In the genomic region with DNA sequence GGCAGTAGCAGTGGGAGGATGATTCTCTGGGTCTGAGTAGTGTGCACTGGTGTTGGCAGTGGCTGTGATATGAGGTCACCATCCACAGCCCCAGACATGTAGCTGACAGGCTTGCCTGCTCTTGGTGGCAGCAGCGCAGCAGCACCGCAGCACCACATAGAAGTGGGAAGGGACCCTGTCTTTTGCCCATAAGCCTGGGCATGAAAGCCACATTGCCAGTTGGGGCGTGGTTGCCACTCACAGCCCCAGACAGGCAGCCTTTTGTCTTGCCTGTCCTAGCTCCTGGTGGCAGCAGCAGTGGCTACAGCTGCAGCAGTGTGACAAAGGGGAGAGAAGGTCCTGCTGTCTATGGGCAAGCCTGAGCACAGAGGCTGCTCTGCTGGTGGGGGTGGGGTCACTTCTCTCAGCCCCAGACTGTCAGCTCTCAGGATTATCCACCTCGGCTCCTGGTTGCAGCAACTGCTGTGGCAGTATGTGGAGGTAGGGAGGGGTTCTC, we compare ENCODE assay signal across 12 cellular contexts.
A peak's percentile ranks its signal among the peaks of the same experiment; 100 is the strongest.
DNase-seq lines count a peak whose midpoint lies in the region; ATAC-seq and TF ChIP-seq lines count a peak whose summit lies in the region.
"Had no signal": no experiment of that assay in that cellular context is flagged by ENCODE, and none has a peak within 500 bp of the region (broad histone marks: within the 10 kb centered on the region; RNA-seq: fewer than 3 reads in every experiment).

No MANE protein-coding gene starts in this region.

- H3K9me1 ChIP-seq in IMR-90 (ENCODE audit: insufficient read depth, low read length), result no peaks in the 10 kb centered on the region

- no peak for TF ChIP-seq CTCF in IMR-90 (conservative IDR thresholded peaks at IDR 0.05; ENCODE audit: low read depth, low read length)

- ATAC-seq in IMR-90 (ENCODE audit: low read depth), result no peak
- ATAC-seq in GM21786 (IDR thresholded peaks at IDR 0.05; ENCODE audit: unreplicated experiment), result no peak
- ATAC-seq in T-helper 17 cell, result no peak
- ATAC-seq: gastrocnemius medialis, left lung, Right ventricle myocardium inferior had no signal

- intact Hi-C loops in IMR-90 (cut with micrococcal nuclease), result no loop called here

- no peaks in the 10 kb centered on the region for H3K36me3 ChIP-seq in IMR-90 (ENCODE audit: control insufficient read depth, insufficient read depth, low read length)
- H3K36me3 ChIP-seq: gastrocnemius medialis, left lung had no signal

- H2BK120ac ChIP-seq in IMR-90 (ENCODE audit: low read depth, low read length), result no peak overlapping the region

- no peak overlapping the region for H3K9ac ChIP-seq in IMR-90 (ENCODE audit: low read depth, low read length)

- no peaks in the 10 kb centered on the region; the same call in none of the 2 replicates for H3K27me3 ChIP-seq in IMR-90 (ENCODE audit: control insufficient read depth, insufficient read depth, low read length)
- H3K27me3 ChIP-seq: gastrocnemius medialis, left lung had no signal

- H4K91ac ChIP-seq in IMR-90 (ENCODE audit: insufficient read depth, low read depth, low read length), result no peak overlapping the region

- no peak overlapping the region for H2BK20ac ChIP-seq in IMR-90 (ENCODE audit: low read depth, low read length)

- no peaks in the 10 kb centered on the region for H3K79me1 ChIP-seq in IMR-90 (ENCODE audit: low read depth in 1 of 2, low read length in 2 of 2)

- BruUV-seq in IMR-90 (replicated peaks; lab: Mats Ljungman, UMichigan), result no TSS peak

- H4K5ac ChIP-seq in IMR-90 (ENCODE audit: low read depth, low read length), result no peak overlapping the region

- no peak for TF ChIP-seq POLR2A in IMR-90 (IDR thresholded peaks at IDR 0.05; ENCODE audit: low read depth, low read length)

- H3K9me3 ChIP-seq in IMR-90 (ENCODE audit: control insufficient read depth, insufficient read depth, low read length), result no peaks in the 10 kb centered on the region
- H3K9me3 ChIP-seq in T-helper 17 cell (ENCODE audit: control insufficient read depth, low read length, poor library complexity, severe bottlenecking), result peaks cover 3% of the 10 kb centered on the region
- H3K9me3 ChIP-seq: gastrocnemius medialis had no signal

- CTCF ChIA-PET in IMR-90 (lab: Yijun Ruan, JAX), result no interaction called here

- DNase-seq in COR-L47 (lab: John Stamatoyannopoulos, UW), result peak; percentile 65
- DNase-seq in IMR-90, result no peak
- peak in 53 of 58 donors; percentile 10 to 92 (median 66) for DNase-seq in anterior cingulate cortex (lab: John Stamatoyannopoulos, UW)
- peak; percentile 49 for DNase-seq in middle frontal gyrus (ENCODE audit: extremely low spot score, low spot score)
- DNase-seq in HPDE6-E6E7 (ENCODE audit: extremely low spot score), result no peak
- no peak for DNase-seq in NCI-H1694 (lab: John Stamatoyannopoulos, UW)
- no peak for DNase-seq in T-helper 17 cell
- DNase-seq: gastrocnemius medialis; left lung; stimulated activated CD4-positive, alpha-beta T cell treated with anti-CD3 and anti-CD28 coated beads, Interleukin-15, amount 100 ng/mL, for 24 hours had no signal

- in situ Hi-C loops in IMR-90 (cut with MboI; ENCODE audit: low sequenced_read_pairs), result no loop called here

- no peak overlapping the region for H2AK5ac ChIP-seq in IMR-90 (ENCODE audit: low read depth, low read length)

- no peaks in the 10 kb centered on the region for H3K4me1 Mint-ChIP-seq in T-helper 17 cell

- no peak overlapping the region for H2BK15ac ChIP-seq in IMR-90 (ENCODE audit: low read depth, low read length)

- H3K4me3 ChIP-seq in IMR-90 (ENCODE audit: insufficient read depth, low read depth, low read length), result no peak overlapping the region
- H3K4me3 ChIP-seq: gastrocnemius medialis, left lung had no signal

- no peak overlapping the region for H3K14ac ChIP-seq in IMR-90 (replicated peaks; ENCODE audit: low read depth, low read length)

- H3K36me3 Mint-ChIP-seq in T-helper 17 cell (ENCODE audit: low read depth), result peaks cover 5% of the 10 kb centered on the region

- H3K27me3 Mint-ChIP-seq in T-helper 17 cell, result peaks cover 5% of the 10 kb centered on the region

- H3K4me2 ChIP-seq in IMR-90 (ENCODE audit: low read depth, low read length), result no peak overlapping the region

- no peak overlapping the region for H2BK5ac ChIP-seq in IMR-90 (ENCODE audit: low read depth, low read length, poor library complexity, severe bottlenecking)

- no peak overlapping the region for H3K18ac ChIP-seq in IMR-90 (ENCODE audit: low read depth, low read length)

- no peak overlapping the region for H3K27ac ChIP-seq in IMR-90 (ENCODE audit: insufficient read depth, low read length)
- H3K27ac ChIP-seq: gastrocnemius medialis, left lung had no signal

- H4K20me1 ChIP-seq in IMR-90 (ENCODE audit: insufficient read depth, low read length), result no peaks in the 10 kb centered on the region

- H3K56ac ChIP-seq in IMR-90 (ENCODE audit: extremely low read depth, insufficient read depth, low read length), result no peak overlapping the region

- H3K4ac ChIP-seq in IMR-90 (ENCODE audit: low read depth, low read length), result no peak overlapping the region

- H3K23ac ChIP-seq in IMR-90 (ENCODE audit: low read depth, low read length), result no peak overlapping the region

- POLR2A ChIA-PET in IMR-90 (lab: Charles Lee; ENCODE audit: unreplicated experiment), result no interaction called here

- dilution Hi-C loops in IMR-90 (cut with HindIII; ENCODE audit: low sequenced_read_pairs, unreplicated experiment), result no loop called here

- H4K8ac ChIP-seq in IMR-90 (ENCODE audit: low read depth in 2 of 2, low read length in 2 of 2), result no peak overlapping the region

- no peak overlapping the region for H3K27ac Mint-ChIP-seq in T-helper 17 cell

- peak overlapping the region; percentile 58 for H2AFZ ChIP-seq in IMR-90 (replicated peaks; ENCODE audit: low read length, poor library complexity)

- no peaks in the 10 kb centered on the region for H3K4me1 ChIP-seq in IMR-90 (ENCODE audit: control insufficient read depth, insufficient read depth, low read length)
- H3K4me1 ChIP-seq: gastrocnemius medialis, left lung had no signal

- no peak overlapping the region for H2AK9ac ChIP-seq in IMR-90 (replicated peaks; ENCODE audit: low read depth, low read length, poor library complexity)

- WGBS in IMR-90 (ENCODE audit: extremely low coverage in 2 of 2, insufficient read length in 1 of 2), 2 experiments, result 100% methylated on average over 2 of the region's 4 CpGs; no CpG with 5 or more reads in 1 of the 2 experiments

- H3K4me3 Mint-ChIP-seq in T-helper 17 cell, result no peak overlapping the region

- TF ChIP-seq RAD21 in IMR-90 (IDR thresholded peaks at IDR 0.05; ENCODE audit: low read length), result no peak

TF ChIP-seq in IMR-90, 13 proteins besides CTCF, POLR2A, EP300 and RAD21:
- TF ChIP-seq MAFK (IDR thresholded peaks at IDR 0.05; ENCODE audit: low read depth, low read length) (no peak), FOS (IDR thresholded peaks at IDR 0.05; ENCODE audit: low read depth, low read length) (no peak), NFE2L2 (IDR thresholded peaks at IDR 0.05; ENCODE audit: low read depth, low read length) (no peak), CEBPB (IDR thresholded peaks at IDR 0.05; ENCODE audit: low read depth, low read length) (no peak), RFX5 (IDR thresholded peaks at IDR 0.05; ENCODE audit: low read depth, low read length) (no peak), CHD1 (IDR thresholded peaks at IDR 0.05; ENCODE audit: low read depth, low read length) (no peak), BHLHE40 (IDR thresholded peaks at IDR 0.05; ENCODE audit: low read depth, low read length) (no peak), RCOR1 (IDR thresholded peaks at IDR 0.05; ENCODE audit: insufficient replicate concordance, low read length) (no peak), SMC3 (IDR thresholded peaks at IDR 0.05; ENCODE audit: low read depth, low read length) (no peak), MXI1 (IDR thresholded peaks at IDR 0.05; ENCODE audit: borderline replicate concordance, low read depth, low read length) (no peak), MAZ (IDR thresholded peaks at IDR 0.05; ENCODE audit: borderline replicate concordance, low read depth, low read length) (no peak)
- TF ChIP-seq, protein P1, sequence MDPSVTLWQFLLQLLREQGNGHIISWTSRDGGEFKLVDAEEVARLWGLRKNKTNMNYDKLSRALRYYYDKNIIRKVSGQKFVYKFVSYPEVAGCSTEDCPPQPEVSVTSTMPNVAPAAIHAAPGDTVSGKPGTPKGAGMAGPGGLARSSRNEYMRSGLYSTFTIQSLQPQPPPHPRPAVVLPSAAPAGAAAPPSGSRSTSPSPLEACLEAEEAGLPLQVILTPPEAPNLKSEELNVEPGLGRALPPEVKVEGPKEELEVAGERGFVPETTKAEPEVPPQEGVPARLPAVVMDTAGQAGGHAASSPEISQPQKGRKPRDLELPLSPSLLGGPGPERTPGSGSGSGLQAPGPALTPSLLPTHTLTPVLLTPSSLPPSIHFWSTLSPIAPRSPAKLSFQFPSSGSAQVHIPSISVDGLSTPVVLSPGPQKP (IDR thresholded peaks at IDR 0.05; ENCODE audit: borderline replicate concordance, low read depth, low read length), result no peak
- TF ChIP-seq, protein P2, sequence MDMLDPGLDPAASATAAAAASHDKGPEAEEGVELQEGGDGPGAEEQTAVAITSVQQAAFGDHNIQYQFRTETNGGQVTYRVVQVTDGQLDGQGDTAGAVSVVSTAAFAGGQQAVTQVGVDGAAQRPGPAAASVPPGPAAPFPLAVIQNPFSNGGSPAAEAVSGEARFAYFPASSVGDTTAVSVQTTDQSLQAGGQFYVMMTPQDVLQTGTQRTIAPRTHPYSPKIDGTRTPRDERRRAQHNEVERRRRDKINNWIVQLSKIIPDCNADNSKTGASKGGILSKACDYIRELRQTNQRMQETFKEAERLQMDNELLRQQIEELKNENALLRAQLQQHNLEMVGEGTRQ (IDR thresholded peaks at IDR 0.05; ENCODE audit: low read depth, low read length), result no peak

Comparison
In these comparisons a context has a peak if more than half of its experiments do, and no peak if none do; other contexts are left out.
1. DNase-seq: peak in COR-L47 (single experiment), anterior cingulate cortex (53 of 58) and middle frontal gyrus (single experiment); none in IMR-90 (single experiment), HPDE6-E6E7 (single experiment), NCI-H1694 (single experiment) and T-helper 17 cell (0 of 3).